31 cellular contexts compared by ENCODE assay signal in the genomic region with DNA sequence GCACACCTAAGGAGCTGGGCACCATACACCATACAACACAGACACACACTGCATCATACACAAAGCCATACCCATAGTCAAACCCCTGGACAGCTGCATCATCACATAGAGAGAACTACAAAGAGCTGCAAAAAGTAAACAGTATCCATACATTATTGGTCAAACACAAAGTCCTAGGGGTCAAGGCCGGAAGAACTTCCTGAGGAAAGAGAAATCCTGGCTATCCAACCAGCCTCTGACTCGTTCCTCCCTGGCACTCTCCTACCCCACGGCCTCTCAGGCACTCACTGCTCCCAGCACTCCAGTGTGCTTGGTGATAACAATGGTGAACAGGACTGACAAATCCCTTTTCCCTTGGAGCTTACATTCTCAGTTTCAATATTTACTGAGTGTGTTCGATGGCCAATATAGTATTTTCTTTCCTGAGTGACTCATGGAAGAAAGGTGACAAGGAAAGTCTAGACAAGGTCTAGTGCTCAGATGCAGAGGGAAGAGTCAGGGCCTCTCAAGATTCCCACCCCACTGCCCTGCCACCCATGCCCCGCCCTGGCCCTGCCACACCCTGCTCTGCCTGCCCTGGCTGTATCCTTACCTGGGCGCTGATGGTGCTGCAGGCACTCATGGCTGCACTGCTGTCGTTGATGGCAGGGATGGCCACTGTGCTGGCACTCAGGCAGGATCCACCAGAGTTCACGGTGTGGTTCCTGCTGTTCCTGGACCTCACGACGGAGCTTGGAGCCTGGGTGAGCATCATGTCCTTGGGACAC. TPM values are rescaled to one million over a fixed set of nuclear protein-coding genes. Genes with fewer than 3 reads are reported as not detected.
"Had no signal": no experiment of that assay in that cellular context is flagged by ENCODE, and none has a peak within 500 bp of the region (broad histone marks: within the 10 kb centered on the region; RNA-seq: fewer than 3 reads in every experiment).

No MANE protein-coding gene starts in this region.

- FAIRE-seq: bronchial epithelial cell, keratinocyte had no signal

- H3K27me3 ChIP-seq: ovary, right atrium auricular region, vagina had no signal

- H3K4me3 ChIP-seq: esophagus squamous epithelium, gastroesophageal sphincter, left ventricle myocardium inferior, ovary, psoas muscle, right atrium auricular region, suprapubic skin, vagina had no signal

- ATAC-seq: activated CD8-positive, alpha-beta memory T cell treated with anti-CD3 and anti-CD28 coated beads, Interleukin-2, amount 10 ng/mL, durations not matched to agents 7 days and 5 days; activated CD8-positive, alpha-beta T cell treated with anti-CD3 and anti-CD28 coated beads for 36 hours; activated T-helper 17 cell treated with anti-CD3 and anti-CD28 coated beads, Interleukin-2, amount 50 U/mL, for 72 hours; gastroesophageal sphincter; psoas muscle; stimulated activated naive CD8-positive, alpha-beta T cell treated with anti-CD3 and anti-CD28 coated beads, Interleukin-15, amount 100 ng/mL, for 72 hours; T-cell had no signal

- H3K27ac ChIP-seq: esophagus squamous epithelium, gastroesophageal sphincter, left ventricle myocardium inferior, neutrophil, ovary, psoas muscle, right atrium auricular region, suprapubic skin, vagina, WERI-Rb-1 had no signal

- H3K4me1 ChIP-seq: gastroesophageal sphincter, vagina had no signal

- DNase-seq: activated CD4-positive, alpha-beta T cell treated with anti-CD3 and anti-CD28 coated beads, Interleukin-2, amount 10 ng/mL, durations not matched to agents 7 days and 5 days; activated CD4-positive, CD25-positive, alpha-beta regulatory T cell treated with anti-CD3 and anti-CD28 coated beads, Interleukin-2, amount 50 U/mL, for 72 hours; activated CD8-positive, alpha-beta memory T cell treated with anti-CD3 and anti-CD28 coated beads, Interleukin-2, amount 10 ng/mL, durations not matched to agents 7 days and 5 days; activated CD8-positive, alpha-beta T cell treated with anti-CD3 and anti-CD28 coated beads for 36 hours; activated naive CD4-positive, alpha-beta T cell treated with Interleukin-2 at 50 U/mL for 16 hours; activated naive CD8-positive, alpha-beta T cell treated with anti-CD3 and anti-CD28 coated beads for 36 hours; activated T-cell treated with anti-CD3 and anti-CD28 coated beads, Interleukin-2, amount 50 U/mL, for 24 hours; amniotic stem cell; cerebellar nuclear complex; cortex of kidney; endodermal cell; esophagus squamous epithelium; left ventricle myocardium inferior; mammary epithelial cell; ovary; psoas muscle; stimulated activated CD4-positive, alpha-beta T cell treated with anti-CD3 and anti-CD28 coated beads, Interleukin-12 subunit alpha, Interleukin-12 subunit beta, amount 100 ng/mL, for 4 hours; stimulated activated CD4-positive, alpha-beta T cell treated with anti-CD3 and anti-CD28 coated beads, Interleukin-4, amount 100 ng/mL, for 4 hours; stimulated activated naive CD8-positive, alpha-beta T cell treated with anti-CD3 and anti-CD28 coated beads, Interleukin-15, amount 100 ng/mL, for 72 hours; T-cell; WERI-Rb-1 had no signal

- H3K36me3 ChIP-seq: esophagus squamous epithelium, gastroesophageal sphincter, left ventricle myocardium inferior, neutrophil, ovary, right atrium auricular region, suprapubic skin, vagina, WERI-Rb-1 had no signal

- H3K9me3 ChIP-seq: esophagus squamous epithelium, gastroesophageal sphincter, left ventricle myocardium inferior, neutrophil, ovary, psoas muscle, right atrium auricular region, suprapubic skin, vagina had no signal

RNA-seq across cellular contexts. Expression of a gene that starts 3.4 kb away (rescaled TPM):
- total RNA-seq: activated CD4-positive, alpha-beta T cell treated with anti-CD3 and anti-CD28 coated beads, Interleukin-2, amount 10 ng/mL, durations not matched to agents 7 days and 5 days; activated CD8-positive, alpha-beta memory T cell treated with anti-CD3 and anti-CD28 coated beads, Interleukin-2, amount 10 ng/mL, durations not matched to agents 7 days and 5 days; activated CD8-positive, alpha-beta T cell treated with anti-CD3 and anti-CD28 coated beads for 36 hours; activated naive CD8-positive, alpha-beta T cell treated with anti-CD3 and anti-CD28 coated beads for 36 hours; activated T-helper 17 cell treated with anti-CD3 and anti-CD28 coated beads, Interleukin-2, amount 50 U/mL, for 72 hours; bronchial epithelial cell; gastroesophageal sphincter; left ventricle myocardium inferior; mesothelial cell of epicardium; natural killer cell treated with Interleukin-12 subunit alpha and Interleukin-12 subunit beta and Interleukin-15 and Interleukin-18, amount 100 ng/mL, for 72 hours; psoas muscle; right atrium auricular region; suprapubic skin; vagina had no signal
- polyA plus RNA-seq: keratinocyte, psoas muscle had no signal

RNA-seq across cellular contexts. Expression of a gene that starts 22.8 kb away (rescaled TPM):
- total RNA-seq: activated CD4-positive, alpha-beta T cell treated with anti-CD3 and anti-CD28 coated beads, Interleukin-2, amount 10 ng/mL, durations not matched to agents 7 days and 5 days; activated CD8-positive, alpha-beta memory T cell treated with anti-CD3 and anti-CD28 coated beads, Interleukin-2, amount 10 ng/mL, durations not matched to agents 7 days and 5 days; activated CD8-positive, alpha-beta T cell treated with anti-CD3 and anti-CD28 coated beads for 36 hours; activated naive CD8-positive, alpha-beta T cell treated with anti-CD3 and anti-CD28 coated beads for 36 hours; bronchial epithelial cell; left ventricle myocardium inferior; psoas muscle; right atrium auricular region; vagina had no signal
- polyA plus RNA-seq: keratinocyte had no signal

RNA-seq across cellular contexts. Expression of a gene that starts 44.7 kb away (rescaled TPM):
- total RNA-seq: activated CD4-positive, alpha-beta T cell treated with anti-CD3 and anti-CD28 coated beads, Interleukin-2, amount 10 ng/mL, durations not matched to agents 7 days and 5 days; activated CD8-positive, alpha-beta memory T cell treated with anti-CD3 and anti-CD28 coated beads, Interleukin-2, amount 10 ng/mL, durations not matched to agents 7 days and 5 days; activated CD8-positive, alpha-beta T cell treated with anti-CD3 and anti-CD28 coated beads for 36 hours; activated naive CD8-positive, alpha-beta T cell treated with anti-CD3 and anti-CD28 coated beads for 36 hours; activated T-helper 17 cell treated with anti-CD3 and anti-CD28 coated beads, Interleukin-2, amount 50 U/mL, for 72 hours; bronchial epithelial cell; esophagus squamous epithelium; gastroesophageal sphincter; left ventricle myocardium inferior; mammary epithelial cell; mesothelial cell of epicardium; natural killer cell treated with Interleukin-12 subunit alpha and Interleukin-12 subunit beta and Interleukin-15 and Interleukin-18, amount 100 ng/mL, for 72 hours; ovary; psoas muscle; right atrium auricular region; suprapubic skin; T-cell; vagina had no signal
- polyA plus RNA-seq: keratinocyte, ovary had no signal

RNA-seq across cellular contexts. Expression of a gene that starts 53.0 kb away (rescaled TPM):
- total RNA-seq: activated CD4-positive, alpha-beta T cell treated with anti-CD3 and anti-CD28 coated beads, Interleukin-2, amount 10 ng/mL, durations not matched to agents 7 days and 5 days; activated CD8-positive, alpha-beta memory T cell treated with anti-CD3 and anti-CD28 coated beads, Interleukin-2, amount 10 ng/mL, durations not matched to agents 7 days and 5 days; activated CD8-positive, alpha-beta T cell treated with anti-CD3 and anti-CD28 coated beads for 36 hours; activated naive CD8-positive, alpha-beta T cell treated with anti-CD3 and anti-CD28 coated beads for 36 hours; activated T-helper 17 cell treated with anti-CD3 and anti-CD28 coated beads, Interleukin-2, amount 50 U/mL, for 72 hours; bronchial epithelial cell; endodermal cell; gastroesophageal sphincter; left ventricle myocardium inferior; mammary epithelial cell; natural killer cell treated with Interleukin-12 subunit alpha and Interleukin-12 subunit beta and Interleukin-15 and Interleukin-18, amount 100 ng/mL, for 72 hours; psoas muscle; right atrium auricular region; suprapubic skin; T-cell; vagina had no signal
- polyA plus RNA-seq: keratinocyte, mammary epithelial cell, ovary, psoas muscle had no signal
